Comparison of ENCODE assay signal across 10 cellular contexts in the genomic region with DNA sequence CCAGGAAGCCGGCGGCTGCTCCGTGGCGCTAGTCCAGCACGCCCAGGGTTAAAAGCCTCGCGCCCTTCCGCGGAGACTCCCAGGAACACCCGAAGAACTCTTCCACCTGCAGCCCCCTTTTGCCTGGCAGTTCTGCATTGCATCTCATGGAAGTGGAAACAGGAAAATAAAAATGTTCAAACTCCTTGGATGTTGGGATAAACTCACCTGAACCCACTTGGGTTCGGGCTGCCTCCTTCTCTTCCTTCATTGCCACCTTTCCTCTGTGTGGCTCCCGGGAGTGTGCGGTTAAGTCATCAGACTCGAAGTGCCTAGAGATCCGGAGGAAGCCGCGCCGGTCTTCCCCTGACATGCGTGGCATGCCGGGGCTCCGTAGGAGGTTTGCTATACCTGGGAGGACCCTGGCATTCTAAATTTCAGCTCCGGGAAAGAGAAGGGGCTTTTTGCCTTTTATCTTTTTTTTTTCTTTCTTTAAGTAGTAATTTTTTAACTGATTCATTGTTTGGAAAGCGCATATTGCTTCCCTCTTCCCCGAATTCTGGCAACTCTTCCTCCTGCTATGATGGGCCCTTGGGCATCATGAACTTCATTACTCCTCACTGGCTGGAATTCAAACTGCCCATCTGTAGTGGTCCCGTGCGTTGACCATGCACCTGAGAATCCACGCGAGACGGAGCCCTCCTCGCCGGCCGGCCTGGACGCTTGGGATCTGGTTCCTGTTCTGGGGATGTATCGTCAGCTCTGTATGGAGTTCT.
DNase-seq lines count a peak whose midpoint lies in the region; ATAC-seq and TF ChIP-seq lines count a peak whose summit lies in the region.
"Had no signal": no experiment of that assay in that cellular context is flagged by ENCODE, and none has a peak within 500 bp of the region (broad histone marks: within the 10 kb centered on the region; RNA-seq: fewer than 3 reads in every experiment).

No MANE protein-coding gene starts in this region.

- H3K4me1 ChIP-seq in mesenchymal stem cell (ENCODE audit: control insufficient read depth, insufficient read depth, low read depth, low read length) (peaks cover 13% of the 10 kb centered on the region), vagina (peaks cover 25% of the 10 kb centered on the region)

- no peak overlapping the region for H4K8ac ChIP-seq in mesenchymal stem cell (ENCODE audit: low read length)

- H4K91ac ChIP-seq in mesenchymal stem cell (ENCODE audit: low read length), result no peak overlapping the region

- H3K18ac ChIP-seq in mesenchymal stem cell (ENCODE audit: low read depth in 1 of 2, low read length in 2 of 2), result no peak overlapping the region

- H3K9me3 ChIP-seq in mesenchymal stem cell (ENCODE audit: control insufficient read depth, low read length) (no peaks in the 10 kb centered on the region), vagina (no peaks in the 10 kb centered on the region)

- no peak overlapping the region for H2BK120ac ChIP-seq in mesenchymal stem cell (ENCODE audit: low read depth, low read length)

- no peak overlapping the region for H3K27ac ChIP-seq in mesenchymal stem cell (ENCODE audit: low read length, poor library complexity, severe bottlenecking)
- H3K27ac ChIP-seq in vagina, result no peak overlapping the region

- no peak for ATAC-seq in Right ventricle myocardium inferior
- no peak for ATAC-seq in Right ventricle myocardium superior (ENCODE audit: poor library complexity)

- DNase-seq in Right ventricle myocardium inferior (ENCODE audit: missing footprints) (peak; percentile 69), Right ventricle myocardium superior (no peak), dermis blood vessel endothelial cell (peak; percentile 15), mesenchymal stem cell (peak; percentile 25), vagina (ENCODE audit: extremely low spot score in 2 of 2) (no peak), globus pallidus (ENCODE audit: low spot score) (no peak), SK-N-DZ (ENCODE audit: low spot score) (no peak)
- no peak for DNase-seq in activated CD8-positive, alpha-beta memory T cell treated with anti-CD3 and anti-CD28 coated beads for 24 hours
- DNase-seq: DND-41, T-helper 9 cell had no signal

- H3K23ac ChIP-seq in mesenchymal stem cell (ENCODE audit: low read length in 2 of 2), result no peak overlapping the region

- peaks cover 48 to 73% of the 10 kb centered on the region in 2 experiments for H3K27me3 ChIP-seq in mesenchymal stem cell (ENCODE audit: control insufficient read depth in 1 of 2, insufficient read depth in 1 of 2, low read length in 2 of 2)
- H3K27me3 ChIP-seq in vagina, result no peaks in the 10 kb centered on the region

- peak overlapping the region; percentile 100 for H3K4me2 ChIP-seq in mesenchymal stem cell (ENCODE audit: low read length, poor library complexity, severe bottlenecking)

- no peaks in the 10 kb centered on the region for H3K79me1 ChIP-seq in mesenchymal stem cell (replicated peaks; ENCODE audit: low read length, poor library complexity, severe bottlenecking)

- H2AK5ac ChIP-seq in mesenchymal stem cell (ENCODE audit: low read length, severe bottlenecking), result no peak overlapping the region

- no peak overlapping the region for H2BK15ac ChIP-seq in mesenchymal stem cell (ENCODE audit: low read depth, poor library complexity, severe bottlenecking)

- H3K4ac ChIP-seq in mesenchymal stem cell (ENCODE audit: low read depth in 1 of 2, low read length in 2 of 2), result no peak overlapping the region

- intact Hi-C loops in Right ventricle myocardium inferior (cut with DNase I), result no loop called here
- intact Hi-C loops in Right ventricle myocardium superior (cut with DNase I), result no loop called here
- intact Hi-C loops in vagina (cut with DNase I), result no loop called here

- no peak overlapping the region for H3K14ac ChIP-seq in mesenchymal stem cell (ENCODE audit: low read length in 2 of 2)

- H3K36me3 ChIP-seq in mesenchymal stem cell (ENCODE audit: control insufficient read depth in 1 of 2, insufficient read depth in 2 of 2, low read depth in 1 of 2, low read length in 2 of 2) (no peaks in the 10 kb centered on the region), vagina (no peaks in the 10 kb centered on the region)

- no peak overlapping the region for H3K9ac ChIP-seq in mesenchymal stem cell (ENCODE audit: low read length)

- TF ChIP-seq CTCF in vagina (IDR thresholded peaks at IDR 0.05), result no peak

- TF ChIP-seq POLR2A in vagina (IDR thresholded peaks at IDR 0.05), result no peak

- 1% methylated on average over 28 of the region's 34 CpGs for WGBS in mesenchymal stem cell

- H2AFZ ChIP-seq in mesenchymal stem cell (ENCODE audit: low read depth, low read length), result no peak overlapping the region

- no peak overlapping the region for H2BK12ac ChIP-seq in mesenchymal stem cell (ENCODE audit: low read length in 2 of 2)

- no peak overlapping the region for H2BK5ac ChIP-seq in mesenchymal stem cell (ENCODE audit: low read depth, low read length, poor library complexity, severe bottlenecking)

- H3K4me3 ChIP-seq in mesenchymal stem cell (ENCODE audit: insufficient read depth in 1 of 2, low read depth in 1 of 2, low read length in 2 of 2) (peak overlapping the region; percentile 55 to 80), vagina (peak overlapping the region; percentile 47 to 56)

Comparison
In these comparisons a context has a peak if more than half of its experiments do, and no peak if none do; other contexts are left out.
1. DNase-seq: peak in Right ventricle myocardium inferior (single experiment), dermis blood vessel endothelial cell (single experiment) and mesenchymal stem cell (single experiment); none in Right ventricle myocardium superior (single experiment), vagina (0 of 2), activated CD8-positive, alpha-beta memory T cell treated with anti-CD3 and anti-CD28 coated beads for 24 hours (single experiment), globus pallidus (single experiment) and SK-N-DZ (single experiment).